8 cellular contexts compared by ENCODE assay signal in genomic region chr2:199985625-199986207, GRCh38. TPM values are rescaled to one million over a fixed set of nuclear protein-coding genes. Genes with fewer than 3 reads are reported as not detected.
A peak's percentile ranks its signal among the peaks of the same experiment; 100 is the strongest.
DNase-seq lines count a peak whose midpoint lies in the region; ATAC-seq, FAIRE-seq and TF ChIP-seq lines count a peak whose summit lies in the region.

No MANE protein-coding gene starts in this region.

- peaks cover 0 to 11% of the 10 kb centered on the region in 2 experiments; a peak in 2 of 5 replicates for H3K4me1 ChIP-seq in K562 (replicated peaks in 1 of 2; ENCODE audit: control insufficient read depth in 2 of 2, insufficient read depth in 2 of 2, low read length in 2 of 2)

- peak overlapping the region; percentile 37; the same call in 1 of the 2 replicates for H3K4me2 ChIP-seq in K562 (ENCODE audit: insufficient read depth, low read length)

- no peak overlapping the region for H3K4me3 ChIP-seq in K562

- intact Hi-C loops in K562 (cut with micrococcal nuclease), result loop anchor here (5.0 to 10.0 kb wide), 4 partner anchors 209 to 609 kb away; partner anchors contain the start of gene SPATS2L

- no peaks in the 10 kb centered on the region for H3K9me1 ChIP-seq in K562 (ENCODE audit: control insufficient read depth, insufficient read depth, low read length)

- WGBS in K562 (ENCODE audit: insufficient coverage, low coverage, missing lambda C conversion rate), result 37% methylated on average over 6 of the region's 6 CpGs

- H3K36me3 ChIP-seq in K562 (ENCODE audit: control insufficient read depth, insufficient read depth, low read length), result no peaks in the 10 kb centered on the region

- H3K9ac ChIP-seq in K562 (ENCODE audit: insufficient read depth in 1 of 2, low read depth in 2 of 2, low read length in 2 of 2), result no peak overlapping the region

- no peaks in the 10 kb centered on the region for H3K27me3 Mint-ChIP-seq in immature natural killer cell (ENCODE audit: low read depth in 3 of 3)

- H3K36me3 Mint-ChIP-seq in immature natural killer cell, result no peaks in the 10 kb centered on the region

- FAIRE-seq in K562 (lab: Jason Lieb, UNC), result peak; percentile 90

- no peak for TF ChIP-seq EP300 in K562 (IDR thresholded peaks at IDR 0.05; ENCODE audit: low read length)

- POLR2A ChIA-PET in K562 (lab: Yijun Ruan, JAX), result interaction anchor here (0.6 to 0.7 kb wide), 2 partner anchors 12 to 659 kb away, joined by 3 read pairs; no protein-coding TSS in a partner anchor

- BruUV-seq in K562 (replicated peaks; lab: Mats Ljungman, UMichigan), result no TSS peak

- no peaks in the 10 kb centered on the region for H3K9me3 Mint-ChIP-seq in immature natural killer cell

- DNase-seq in GM10266 (ENCODE audit: extremely low spot score) (peak; percentile 25), NCI-H2081 treated with DMSO at 0.1 percent for 48 hours (lab: John Stamatoyannopoulos, UW) (peak; percentile 13), T1000 (lab: John Stamatoyannopoulos, UW) (peak; percentile 40), K562 (ENCODE audit: extremely low read depth in 1 of 4, low spot score in 3 of 4) (peak; percentile 44 to 77 (median 52)), immature natural killer cell (peak in 2 of 3 donors; percentile 10 to 24), mesenteric fat pad (ENCODE audit: low spot score) (no peak)
- DNase-seq in stimulated activated CD4-positive, alpha-beta T cell treated with anti-CD3 and anti-CD28 coated beads, Interleukin-2, amount 100 ng/mL, for 48 hours, result peak; percentile 48

- no peak overlapping the region for H3K4me3 Mint-ChIP-seq in immature natural killer cell

- peak; percentile 49 for TF ChIP-seq CTCF in GM10266 (IDR thresholded peaks at IDR 0.05; ENCODE audit: control insufficient read depth, insufficient read depth, low read depth, missing control alignments)
- peak; percentile 64 to 74 (median 64) for TF ChIP-seq CTCF in K562 (IDR thresholded peaks at IDR 0.05 in 2 of 3, conservative IDR thresholded peaks at IDR 0.05 in 1 of 3; ENCODE audit: insufficient read depth in 2 of 3, low read depth in 1 of 3, low read length in 3 of 3)

- peak; percentile 67 for ATAC-seq in HG02678 (IDR thresholded peaks at IDR 0.05; ENCODE audit: unreplicated experiment)
- peak; percentile 95 for ATAC-seq in K562

- peak overlapping the region; percentile 78 for H2AFZ ChIP-seq in K562 (ENCODE audit: low read depth, low read length)

- no peaks in the 10 kb centered on the region for H3K27me3 ChIP-seq in K562 (ENCODE audit: control insufficient read depth in 2 of 2, insufficient read depth in 2 of 2, low read length in 2 of 2)

- TF ChIP-seq RAD21 in K562 (CRISPR knock-in tag; conservative IDR thresholded peaks at IDR 0.05 in 1 of 2, IDR thresholded peaks at IDR 0.05 in 1 of 2), result peak; percentile 64 to 72

- in situ Hi-C loops in K562 (cut with MboI), result no loop called here

- no peaks in the 10 kb centered on the region for H3K79me2 ChIP-seq in K562 (ENCODE audit: control insufficient read depth, insufficient read depth, low read length)

- H3K4me1 Mint-ChIP-seq in immature natural killer cell, result peaks cover 0 to 9% of the 10 kb centered on the region in 2 donors

- no peaks in the 10 kb centered on the region; the same call in 1 of the 2 replicates for H3K9me3 ChIP-seq in K562 (replicated peaks; ENCODE audit: control insufficient read depth, insufficient read depth, low read depth, low read length)

- CTCF ChIA-PET in K562 (lab: Yijun Ruan, JAX; ENCODE audit: low intra/inter-chr PET ratio), result interaction anchor here (0.6 kb wide), 1 partner anchor 28 kb away, joined by 3 read pairs; no protein-coding TSS in a partner anchor

- no peak overlapping the region for H3K27ac ChIP-seq in K562 (ENCODE audit: extremely low read depth, low read depth, low read length)

- TF ChIP-seq POLR2A in K562 (conservative IDR thresholded peaks at IDR 0.05), result no peak

- H4K20me1 ChIP-seq in K562 (replicated peaks; ENCODE audit: control insufficient read depth, insufficient read depth, low read length), result no peaks in the 10 kb centered on the region; the same call in 1 of the 2 replicates

- H3K27ac Mint-ChIP-seq in immature natural killer cell, result no peak overlapping the region

TF ChIP-seq in K562, 482 proteins besides CTCF, POLR2A, EP300 and RAD21 (continues in another document):
- TF ChIP-seq, protein P1, sequence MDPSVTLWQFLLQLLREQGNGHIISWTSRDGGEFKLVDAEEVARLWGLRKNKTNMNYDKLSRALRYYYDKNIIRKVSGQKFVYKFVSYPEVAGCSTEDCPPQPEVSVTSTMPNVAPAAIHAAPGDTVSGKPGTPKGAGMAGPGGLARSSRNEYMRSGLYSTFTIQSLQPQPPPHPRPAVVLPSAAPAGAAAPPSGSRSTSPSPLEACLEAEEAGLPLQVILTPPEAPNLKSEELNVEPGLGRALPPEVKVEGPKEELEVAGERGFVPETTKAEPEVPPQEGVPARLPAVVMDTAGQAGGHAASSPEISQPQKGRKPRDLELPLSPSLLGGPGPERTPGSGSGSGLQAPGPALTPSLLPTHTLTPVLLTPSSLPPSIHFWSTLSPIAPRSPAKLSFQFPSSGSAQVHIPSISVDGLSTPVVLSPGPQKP (CRISPR knock-in tag; IDR thresholded peaks at IDR 0.05), result no peak

RNA-seq across cellular contexts. Expression of gene MAIP1, which starts 30.3 kb away (rescaled TPM):
- total RNA-seq in K562 (2011; cell fraction: chromatin; rRNA removed; ENCODE audit: low replicate concordance), result 5.2 and 5.8 TPM in 2 replicates
- total RNA-seq in K562 (2011; cell fraction: nucleolus; rRNA removed), result 10.7 and 11.8 TPM in 2 replicates
- total RNA-seq in K562 (2011; cell fraction: nucleoplasm; rRNA removed), result 5.4 and 10.4 TPM in 2 replicates
- total RNA-seq in K562 (2014; rRNA removed) (28.8 and 33.6 TPM in 2 replicates), K562 (2014; rRNA removed; fragmentation: Illumina TruSeq; extraction: Trizol) (24.5 and 34.0 TPM in 2 replicates), K562 (2015; rRNA removed; fragmentation: Illumina TruSeq; extraction: Trizol) (29.1 and 30.0 TPM in 2 replicates), K562 (2021) (26.6 and 26.7 TPM in 2 replicates), mesenteric fat pad (19.3 TPM)
- polyA plus RNA-seq in K562 (2011; rRNA removed) (20.4 and 21.8 TPM in 2 replicates), K562 (2014; fragmentation: Illumina TruSeq; extraction: Trizol) (20.2 and 20.7 TPM in 2 replicates), K562 (2014; fragmentation: Nextera tagmentation; extraction: Ambion mirVana) (1 to 10 TPM; 3.6 to 7.9 TPM), K562 (2014; rRNA removed) (17.2 and 30.0 TPM in 2 replicates), immature natural killer cell (10 to 100 TPM in 2 of 3 donors, 1 to 10 TPM in 1; 9.1 to 20.5 (median 12.6) TPM)
- polyA plus RNA-seq in K562 (2011; cell fraction: cytosol; rRNA removed), result 10.6 and 24.7 TPM in 2 replicates
- 5.5 and 6.9 TPM in 2 replicates for polyA plus RNA-seq in K562 (2011; cell fraction: nucleus; rRNA removed)
- 16.4 and 20.2 TPM in 2 replicates for polyA plus RNA-seq in K562 (2012)
- polyA minus RNA-seq in K562 (2011; rRNA and poly(A)+ RNA removed), result 17.8 and 21.4 TPM in 2 replicates
- polyA minus RNA-seq in K562 (2011; cell fraction: cytosol; rRNA and poly(A)+ RNA removed), result 16.9 TPM in 2 replicates
- 10.4 and 13.9 TPM in 2 replicates for polyA minus RNA-seq in K562 (2011; cell fraction: nucleus; rRNA and poly(A)+ RNA removed)

RNA-seq across cellular contexts. Expression of gene TYW5, which starts 30.4 kb away (rescaled TPM):
- total RNA-seq in K562 (2011; cell fraction: chromatin; rRNA removed; ENCODE audit: low replicate concordance), result 7.7 and 28.3 TPM in 2 replicates
- total RNA-seq in K562 (2011; cell fraction: nucleolus; rRNA removed), result 3.0 and 5.4 TPM in 2 replicates
- total RNA-seq in K562 (2011; cell fraction: nucleoplasm; rRNA removed), result 13.4 and 24.3 TPM in 2 replicates
- total RNA-seq in K562 (2014; rRNA removed) (4.7 TPM in 2 replicates), K562 (2014; rRNA removed; fragmentation: Illumina TruSeq; extraction: Trizol) (7.1 TPM in 2 replicates), K562 (2015; rRNA removed; fragmentation: Illumina TruSeq; extraction: Trizol) (7.2 and 7.7 TPM in 2 replicates), K562 (2021) (3.5 and 3.6 TPM in 2 replicates), mesenteric fat pad (4.7 TPM)
- polyA plus RNA-seq in K562 (2011; rRNA removed) (4.6 and 5.6 TPM in 2 replicates), K562 (2014; fragmentation: Illumina TruSeq; extraction: Trizol) (3.7 and 4.3 TPM in 2 replicates), K562 (2014; fragmentation: Nextera tagmentation; extraction: Ambion mirVana) (1 to 10 TPM; 4.1 to 4.3 TPM), K562 (2014; rRNA removed) (4.3 and 4.6 TPM in 2 replicates), immature natural killer cell (1 to 10 TPM; 1.3 to 4.3 (median 2.5) TPM)
- 1.00 and 1.9 TPM in 2 replicates for polyA plus RNA-seq in K562 (2011; cell fraction: cytosol; rRNA removed)
- 6.5 and 6.8 TPM in 2 replicates for polyA plus RNA-seq in K562 (2011; cell fraction: nucleus; rRNA removed)
- polyA plus RNA-seq in K562 (2012), result 2.6 and 3.2 TPM in 2 replicates
- polyA minus RNA-seq in K562 (2011; rRNA and poly(A)+ RNA removed), result 7.0 and 8.8 TPM in 2 replicates
- polyA minus RNA-seq in K562 (2011; cell fraction: cytosol; rRNA and poly(A)+ RNA removed), result 1.6 and 2.2 TPM in 2 replicates
- polyA minus RNA-seq in K562 (2011; cell fraction: nucleus; rRNA and poly(A)+ RNA removed), result 7.1 and 10.7 TPM in 2 replicates
